ENCODE assay signal across 8 cellular contexts in genomic region chr20:36465109-36466080, GRCh38.
DNase-seq lines count a peak whose midpoint lies in the region; ATAC-seq and TF ChIP-seq lines count a peak whose summit lies in the region.

No MANE protein-coding gene starts in this region.

- peak overlapping the region; percentile 73 for H3K14ac ChIP-seq in trophoblast cell (ENCODE audit: low read length)

- H4K20me1 ChIP-seq in fibroblast of lung (ENCODE audit: control insufficient read depth, extremely low read depth, insufficient read depth, low read length), result no peaks in the 10 kb centered on the region

- H4K12ac ChIP-seq in trophoblast cell (ENCODE audit: low read depth, low read length), result no peak overlapping the region

- H3K27ac ChIP-seq in fibroblast of lung (ENCODE audit: insufficient read depth, low read length) (peak overlapping the region; percentile 63), trophoblast cell (ENCODE audit: low read depth, low read length) (peak overlapping the region; percentile 93)

- peak overlapping the region; percentile 71 for H4K91ac ChIP-seq in trophoblast cell (ENCODE audit: low read depth, low read length)

- no peaks in the 10 kb centered on the region for H3K27me3 Mint-ChIP-seq in activated T-cell treated with anti-CD3 and anti-CD28 coated beads, Interleukin-2, amount 50 U/mL, for 4 hours (ENCODE audit: low read depth)

- peak overlapping the region; percentile 20 for H3K9ac ChIP-seq in fibroblast of lung (ENCODE audit: insufficient read depth, low read length)
- H3K9ac ChIP-seq in trophoblast cell (ENCODE audit: low read length), result no peak overlapping the region

- H3K9me3 ChIP-seq in fibroblast of lung (ENCODE audit: control insufficient read depth, insufficient read depth, low read depth, low read length) (no peaks in the 10 kb centered on the region), trophoblast cell (ENCODE audit: insufficient read depth, low read depth, low read length) (peaks cover 2% of the 10 kb centered on the region)

- peak overlapping the region; percentile 18 for H2BK120ac ChIP-seq in trophoblast cell (ENCODE audit: insufficient read depth, low read length, poor library complexity)

- H2BK12ac ChIP-seq in trophoblast cell (ENCODE audit: low read length), result peak overlapping the region; percentile 35

- peaks cover 78% of the 10 kb centered on the region for H3K4me1 Mint-ChIP-seq in activated T-cell treated with anti-CD3 and anti-CD28 coated beads, Interleukin-2, amount 50 U/mL, for 4 hours (ENCODE audit: low read depth)

- peak overlapping the region; percentile 69 for H3K18ac ChIP-seq in trophoblast cell (ENCODE audit: low read length)

- H3K27me3 ChIP-seq in fibroblast of lung (ENCODE audit: control insufficient read depth, insufficient read depth, low read length) (no peaks in the 10 kb centered on the region), trophoblast cell (ENCODE audit: insufficient read depth, low read length) (no peaks in the 10 kb centered on the region)

- H3K9me3 Mint-ChIP-seq in activated T-cell treated with anti-CD3 and anti-CD28 coated beads, Interleukin-2, amount 50 U/mL, for 4 hours, result no peaks in the 10 kb centered on the region

- H3K36me3 Mint-ChIP-seq in activated T-cell treated with anti-CD3 and anti-CD28 coated beads, Interleukin-2, amount 50 U/mL, for 4 hours (ENCODE audit: insufficient read depth), result no peaks in the 10 kb centered on the region

- H3K36me3 ChIP-seq in fibroblast of lung (ENCODE audit: control insufficient read depth, insufficient read depth, low read length) (peaks cover 4% of the 10 kb centered on the region), trophoblast cell (ENCODE audit: control insufficient read depth in 1 of 2, insufficient read depth in 2 of 2, low read length in 2 of 2) (peaks cover 10 to 13% of the 10 kb centered on the region in 2 experiments)

- H3K4me1 ChIP-seq in fibroblast of lung (ENCODE audit: control insufficient read depth, extremely low read depth, insufficient read depth, low read length) (peaks cover 46% of the 10 kb centered on the region), trophoblast cell (ENCODE audit: control insufficient read depth in 1 of 2, insufficient read depth in 2 of 2, low read length in 2 of 2) (peaks cover 41 to 58% of the 10 kb centered on the region in 2 experiments)

- TF ChIP-seq CTCF in fibroblast of lung (conservative IDR thresholded peaks at IDR 0.05 in 1 of 2, IDR thresholded peaks at IDR 0.05 in 1 of 2; ENCODE audit: low read depth in 1 of 2, low read length in 2 of 2), result peak in 1 of 2 donors; percentile 1

- DNase-seq in GDM1 (lab: John Stamatoyannopoulos, UW), result peak; percentile 12
- DNase-seq in NCI-H2227 treated with DMSO at 0.1 percent for 48 hours (lab: John Stamatoyannopoulos, UW), result peak; percentile 55
- peak; percentile 42 for DNase-seq in activated T-cell treated with anti-CD3 and anti-CD28 coated beads, Interleukin-2, amount 50 U/mL, for 4 hours
- DNase-seq in fibroblast of lung (ENCODE audit: low read depth in 2 of 2), result peak; percentile 78 to 89
- DNase-seq in trophoblast cell, result peak; percentile 84 to 90
- DNase-seq in inferior parietal cortex (ENCODE audit: extremely low spot score), result no peak

- WGBS in trophoblast cell (ENCODE audit: extremely low coverage, insufficient coverage, insufficient read length), result no CpG with 5 or more reads among the region's 12 CpGs

- H3K4me3 Mint-ChIP-seq in activated T-cell treated with anti-CD3 and anti-CD28 coated beads, Interleukin-2, amount 50 U/mL, for 4 hours, result peak overlapping the region; percentile 31

- peak overlapping the region; percentile 45 for H2AK5ac ChIP-seq in trophoblast cell (ENCODE audit: low read length)

- peaks cover 87% of the 10 kb centered on the region for H3K79me2 ChIP-seq in fibroblast of lung (ENCODE audit: control insufficient read depth, insufficient read depth, low read length)
- peaks cover 49% of the 10 kb centered on the region for H3K79me2 ChIP-seq in trophoblast cell (ENCODE audit: control insufficient read depth, insufficient read depth, low read length, poor library complexity)

- H3K4ac ChIP-seq in trophoblast cell (ENCODE audit: low read depth, low read length), result peak overlapping the region; percentile 60

- H2BK5ac ChIP-seq in trophoblast cell (ENCODE audit: low read depth, low read length, poor library complexity), result peak overlapping the region; percentile 91

- peak overlapping the region in 1 of 4 experiments; percentile 30 for H3K4me3 ChIP-seq in fibroblast of lung (replicated peaks in 1 of 4; ENCODE audit: control extremely low read depth in 1 of 4, insufficient read depth in 1 of 4, low read depth in 3 of 4, low read length in 4 of 4)
- H3K4me3 ChIP-seq in trophoblast cell (ENCODE audit: low read depth, low read length), result no peak overlapping the region

- peak; percentile 41 to 44 for ATAC-seq in activated T-cell treated with anti-CD3 and anti-CD28 coated beads, Interleukin-2, amount 50 U/mL, for 4 hours
- no peak for ATAC-seq in HG03460 (IDR thresholded peaks at IDR 0.05; ENCODE audit: unreplicated experiment)
- ATAC-seq in GM21390 (IDR thresholded peaks at IDR 0.05; ENCODE audit: unreplicated experiment), result no peak

- peaks cover 39% of the 10 kb centered on the region for H3K79me1 ChIP-seq in trophoblast cell (ENCODE audit: low read length)

- H3K4me2 ChIP-seq in fibroblast of lung (ENCODE audit: extremely low read depth, insufficient read depth, low read length) (peak overlapping the region; percentile 83), trophoblast cell (ENCODE audit: low read length) (peak overlapping the region; percentile 46)

- no peak overlapping the region for H3K23ac ChIP-seq in trophoblast cell (ENCODE audit: low read length)

- peak overlapping the region; percentile 55 for H4K8ac ChIP-seq in trophoblast cell (ENCODE audit: low read depth, low read length)

- H2AFZ ChIP-seq in fibroblast of lung (ENCODE audit: low read length), result no peak overlapping the region
- H2AFZ ChIP-seq in trophoblast cell (ENCODE audit: insufficient read depth, low read length, poor library complexity), result no peak overlapping the region

Comparison
In these comparisons a context has a peak if more than half of its experiments do, and no peak if none do; other contexts are left out.
1. ATAC-seq: peak in activated T-cell treated with anti-CD3 and anti-CD28 coated beads, Interleukin-2, amount 50 U/mL, for 4 hours (2 of 2); none in HG03460 (single experiment) and GM21390 (single experiment).